Comparison of ENCODE assay signal across 7 cellular contexts in genomic region chr17:68075953-68076607, GRCh38. TPM values are rescaled to one million over a fixed set of nuclear protein-coding genes. Genes with fewer than 3 reads are reported as not detected.
A peak's percentile ranks its signal among the peaks of the same experiment; 100 is the strongest.
DNase-seq lines count a peak whose midpoint lies in the region; ATAC-seq, FAIRE-seq and TF ChIP-seq lines count a peak whose summit lies in the region.
"Not testable (repeated sequence)": the region's sequence is repeated elsewhere in the genome, so short reads cannot be mapped to it uniquely, and the experiment has no call there.

No MANE protein-coding gene starts in this region.

- H3K4me2 ChIP-seq in IMR-90 (ENCODE audit: low read depth, low read length), result 0 out of 2 replicates have a peak overlapping the region, but pooled peaks have one; percentile 17
- H3K4me2 ChIP-seq in HepG2 (ENCODE audit: low read depth, low read length); trophoblast cell (ENCODE audit: low read length): not testable (repeated sequence)

- TF ChIP-seq EP300 in HepG2 (IDR thresholded peaks at IDR 0.05; ENCODE audit: low read depth in 2 of 2, low read length in 2 of 2); HepG2 (CRISPR knock-in tag; IDR thresholded peaks at IDR 0.05; ENCODE audit: borderline replicate concordance): not testable (repeated sequence)

- dilution Hi-C loops in IMR-90 (cut with HindIII; ENCODE audit: low sequenced_read_pairs, unreplicated experiment), result not testable (repeated sequence)

- TF ChIP-seq POLR2A in GM12891 (IDR thresholded peaks at IDR 0.05; ENCODE audit: low read depth, low read length); IMR-90 (IDR thresholded peaks at IDR 0.05; ENCODE audit: low read depth, low read length); HepG2 (IDR thresholded peaks at IDR 0.05; ENCODE audit: insufficient read depth in 1 of 2, low read depth in 2 of 2, low read length in 2 of 2): not testable (repeated sequence)

- H4K5ac ChIP-seq in IMR-90 (ENCODE audit: low read depth, low read length), result not testable (repeated sequence)

- CTCF ChIA-PET in IMR-90 (lab: Yijun Ruan, JAX); HepG2 (lab: Yijun Ruan, JAX; ENCODE audit: low intra/inter-chr PET ratio, low total read pairs): not testable (repeated sequence)

- H3K36me3 ChIP-seq in IMR-90 (ENCODE audit: control insufficient read depth, insufficient read depth, low read length); HepG2 (replicated peaks in 1 of 2; ENCODE audit: control insufficient read depth in 1 of 2, insufficient read depth in 2 of 2, low read length in 2 of 2); trophoblast cell (ENCODE audit: control insufficient read depth in 1 of 2, insufficient read depth in 2 of 2, low read length in 2 of 2): not testable (repeated sequence)

- H3K9me1 ChIP-seq in IMR-90 (ENCODE audit: insufficient read depth, low read length), result not testable (repeated sequence)

- not testable (repeated sequence) for DNase-seq in GM12891 (ENCODE audit: insufficient read length, low spot score); HepG2 (ENCODE audit: low spot score)
- peak; percentile 64 for DNase-seq in IMR-90
- peak; percentile 33 for DNase-seq in amniotic stem cell (lab: John Stamatoyannopoulos, UW)
- peak; percentile 76 for DNase-seq in epithelial cell of esophagus (ENCODE audit: low read depth)
- DNase-seq in fibroblast of villous mesenchyme (ENCODE audit: low read depth), result peak; percentile 94
- peak; percentile 37 to 78 for DNase-seq in trophoblast cell

- not testable (repeated sequence) for H4K20me1 ChIP-seq in IMR-90 (ENCODE audit: insufficient read depth, low read length); HepG2 (ENCODE audit: insufficient read depth, low read length)

- TF ChIP-seq CTCF in IMR-90 (conservative IDR thresholded peaks at IDR 0.05; ENCODE audit: low read depth, low read length); epithelial cell of esophagus (IDR thresholded peaks at IDR 0.05; ENCODE audit: insufficient read depth, low read depth, low read length, missing control alignments); fibroblast of villous mesenchyme (IDR thresholded peaks at IDR 0.05; ENCODE audit: insufficient read depth, low read depth, low read length); HepG2 (CRISPR knock-in tag; IDR thresholded peaks at IDR 0.05): not testable (repeated sequence)

- peak overlapping the region; percentile 35; the same call in 1 of the 2 replicates for H2BK120ac ChIP-seq in IMR-90 (ENCODE audit: low read depth, low read length)
- H2BK120ac ChIP-seq in trophoblast cell (ENCODE audit: insufficient read depth, low read length, poor library complexity), result not testable (repeated sequence)

- not testable (repeated sequence) for H2AK5ac ChIP-seq in IMR-90 (ENCODE audit: low read depth, low read length); trophoblast cell (ENCODE audit: low read length)

- H3K56ac ChIP-seq in IMR-90 (ENCODE audit: extremely low read depth, insufficient read depth, low read length), result not testable (repeated sequence)

- not testable (repeated sequence) for TF ChIP-seq RAD21 in IMR-90 (IDR thresholded peaks at IDR 0.05; ENCODE audit: low read length); HepG2 (CRISPR knock-in tag; IDR thresholded peaks at IDR 0.05)

- peak; percentile 33 for FAIRE-seq in GM12891 (lab: Jason Lieb, UNC)
- peak; percentile 43 for FAIRE-seq in HepG2 (lab: Jason Lieb, UNC)

- peak overlapping the region; percentile 80; the same call in 1 of the 2 replicates for H3K27ac ChIP-seq in IMR-90 (ENCODE audit: insufficient read depth, low read length)
- H3K27ac ChIP-seq in HepG2 (ENCODE audit: extremely low read length, insufficient read depth, low read length); trophoblast cell (ENCODE audit: low read depth, low read length): not testable (repeated sequence)

- BruUV-seq in IMR-90 (replicated peaks; lab: Mats Ljungman, UMichigan); HepG2 (replicated peaks; lab: Mats Ljungman, UMichigan): not testable (repeated sequence)

- not testable (repeated sequence) for H2BK5ac ChIP-seq in IMR-90 (ENCODE audit: low read depth, low read length, poor library complexity, severe bottlenecking); trophoblast cell (ENCODE audit: low read depth, low read length, poor library complexity)

- intact Hi-C loops in IMR-90 (cut with micrococcal nuclease); HepG2 (cut with micrococcal nuclease; ENCODE audit: unreplicated experiment): not testable (repeated sequence)

- no CpG with 5 or more reads among the region's 1 CpG for WGBS in IMR-90 (ENCODE audit: extremely low coverage in 2 of 2, insufficient read length in 1 of 2), 2 experiments
- 90% methylated on average over 1 of the region's 1 CpG for WGBS in HepG2 (ENCODE audit: low lambda C conversion rate)
- no CpG with 5 or more reads among the region's 1 CpG for WGBS in trophoblast cell (ENCODE audit: extremely low coverage, insufficient coverage, insufficient read length)

- not testable (repeated sequence) for H3K4me3 ChIP-seq in IMR-90 (ENCODE audit: insufficient read depth, low read depth, low read length); epithelial cell of esophagus (ENCODE audit: low read length); fibroblast of villous mesenchyme (ENCODE audit: low read depth, low read length); HepG2 (replicated peaks in 1 of 3; ENCODE audit: insufficient read depth in 1 of 3, low read depth in 2 of 3, low read length in 3 of 3); trophoblast cell (ENCODE audit: low read depth, low read length)

- H2BK12ac ChIP-seq in trophoblast cell (ENCODE audit: low read length), result not testable (repeated sequence)

- H3K79me1 ChIP-seq in IMR-90 (ENCODE audit: low read depth in 1 of 2, low read length in 2 of 2); trophoblast cell (ENCODE audit: low read length): not testable (repeated sequence)

- not testable (repeated sequence) for H2AK9ac ChIP-seq in IMR-90 (replicated peaks; ENCODE audit: low read depth, low read length, poor library complexity)

- H4K91ac ChIP-seq in IMR-90 (ENCODE audit: insufficient read depth, low read depth, low read length), result peak overlapping the region; percentile 31; the same call in 1 of the 2 replicates
- H4K91ac ChIP-seq in trophoblast cell (ENCODE audit: low read depth, low read length), result not testable (repeated sequence)

- not testable (repeated sequence) for H3K9me3 ChIP-seq in IMR-90 (ENCODE audit: control insufficient read depth, insufficient read depth, low read length); HepG2 (ENCODE audit: low read length); trophoblast cell (ENCODE audit: insufficient read depth, low read depth, low read length)

- H4K12ac ChIP-seq in trophoblast cell (ENCODE audit: low read depth, low read length), result not testable (repeated sequence)

- peak overlapping the region; percentile 50; the same call in 1 of the 2 replicates for H3K4ac ChIP-seq in IMR-90 (ENCODE audit: low read depth, low read length)
- not testable (repeated sequence) for H3K4ac ChIP-seq in trophoblast cell (ENCODE audit: low read depth, low read length)

- H4K8ac ChIP-seq in IMR-90 (ENCODE audit: low read depth in 2 of 2, low read length in 2 of 2), result peak overlapping the region in 1 of 2 experiments; percentile 22; a peak in 1 of 4 replicates
- H4K8ac ChIP-seq in trophoblast cell (ENCODE audit: low read depth, low read length), result not testable (repeated sequence)

- not testable (repeated sequence) for H3K27me3 ChIP-seq in IMR-90 (ENCODE audit: control insufficient read depth, insufficient read depth, low read length); HepG2 (ENCODE audit: control insufficient read depth in 1 of 2, insufficient read depth in 2 of 2, low read length in 2 of 2); trophoblast cell (ENCODE audit: insufficient read depth, low read length)

- H3K4me1 ChIP-seq in IMR-90 (ENCODE audit: control insufficient read depth, insufficient read depth, low read length); trophoblast cell (ENCODE audit: control insufficient read depth in 1 of 2, insufficient read depth in 2 of 2, low read length in 2 of 2): not testable (repeated sequence)
- H3K4me1 ChIP-seq in HepG2 (ENCODE audit: insufficient read depth, low read length), result peaks cover 11% of the 10 kb centered on the region; the same call in 1 of the 2 replicates

- peak; percentile 99 for ATAC-seq in IMR-90 (ENCODE audit: low read depth)
- ATAC-seq in HepG2, result not testable (repeated sequence)

- in situ Hi-C loops in IMR-90 (cut with MboI; ENCODE audit: low sequenced_read_pairs); HepG2 (cut with HindIII; ENCODE audit: extremely low pct_ligation_motif_present, low pct_unique_long_range_greater_than_20kb): not testable (repeated sequence)

- H2BK15ac ChIP-seq in IMR-90 (ENCODE audit: low read depth, low read length), result not testable (repeated sequence)

- H3K79me2 ChIP-seq in HepG2 (ENCODE audit: insufficient read depth, low read length); trophoblast cell (ENCODE audit: control insufficient read depth, insufficient read depth, low read length, poor library complexity): not testable (repeated sequence)

- not testable (repeated sequence) for H2AFZ ChIP-seq in IMR-90 (replicated peaks; ENCODE audit: low read length, poor library complexity); HepG2 (ENCODE audit: low read length); trophoblast cell (ENCODE audit: insufficient read depth, low read length, poor library complexity)

- H3K23ac ChIP-seq in IMR-90 (ENCODE audit: low read depth, low read length); trophoblast cell (ENCODE audit: low read length): not testable (repeated sequence)

- H2BK20ac ChIP-seq in IMR-90 (ENCODE audit: low read depth, low read length), result peak overlapping the region; percentile 63; the same call in 1 of the 2 replicates

- peak overlapping the region; percentile 61 for H3K18ac ChIP-seq in IMR-90 (ENCODE audit: low read depth, low read length)
- H3K18ac ChIP-seq in trophoblast cell (ENCODE audit: low read length), result not testable (repeated sequence)

- H3K14ac ChIP-seq in IMR-90 (replicated peaks; ENCODE audit: low read depth, low read length), result peak overlapping the region; percentile 25; the same call in 1 of the 2 replicates
- not testable (repeated sequence) for H3K14ac ChIP-seq in trophoblast cell (ENCODE audit: low read length)

- POLR2A ChIA-PET in IMR-90 (lab: Charles Lee; ENCODE audit: unreplicated experiment); HepG2 (lab: Yijun Ruan, JAX): not testable (repeated sequence)

- H3K9ac ChIP-seq in IMR-90 (ENCODE audit: low read depth, low read length); HepG2 (ENCODE audit: insufficient read depth, low read depth, low read length); trophoblast cell (ENCODE audit: low read length): not testable (repeated sequence)

RNA-seq across cellular contexts. Expression of gene KPNA2, which starts 40.5 kb away (rescaled TPM):
- 155 TPM for polyA plus RNA-seq in GM12891 (2012; ENCODE audit: low read depth, missing spikeins)
- total RNA-seq in IMR-90 (2012; rRNA removed) (226 and 262 TPM in 2 replicates), fibroblast of villous mesenchyme (115 and 229 TPM in 2 replicates), HepG2 (2016; rRNA removed; fragmentation: Illumina TruSeq; extraction: Trizol) (305 and 410 TPM in 2 replicates)
- polyA plus RNA-seq in IMR-90 (2012; rRNA removed) (135 and 141 TPM in 2 replicates), HepG2 (2011; rRNA removed) (76.7 and 111 TPM in 2 replicates)
- 73.4 and 88.6 TPM in 2 replicates for polyA plus RNA-seq in IMR-90 (2012; cell fraction: cytosol; rRNA removed)
- 53.3 and 67.4 TPM in 2 replicates for polyA plus RNA-seq in IMR-90 (2012; cell fraction: nucleus; rRNA removed; ENCODE audit: low replicate concordance)
- total RNA-seq in HepG2 (2016; cell fraction: cytosol; rRNA removed; fragmentation: Illumina TruSeq; extraction: Trizol; ENCODE audit: low read depth), result 130 and 151 TPM in 2 replicates
- 293 and 395 TPM in 2 replicates for total RNA-seq in HepG2 (2016; cell fraction: insoluble cytoplasmic fraction; rRNA removed; fragmentation: Illumina TruSeq; extraction: Trizol)
- total RNA-seq in HepG2 (2016; cell fraction: membrane; rRNA removed; fragmentation: Illumina TruSeq; extraction: Trizol), result 181 and 208 TPM in 2 replicates
- 176 and 216 TPM in 2 replicates for total RNA-seq in HepG2 (2016; cell fraction: nucleus; rRNA removed; fragmentation: Illumina TruSeq; extraction: Trizol)
- 89.6 and 93.6 TPM in 2 replicates for polyA plus RNA-seq in HepG2 (2011; cell fraction: cytosol; rRNA removed)
- 62.8 and 68.9 TPM in 2 replicates for polyA plus RNA-seq in HepG2 (2011; cell fraction: nucleus; rRNA removed)
- 104 and 144 TPM in 2 replicates for polyA plus RNA-seq in HepG2 (2012)
- polyA plus RNA-seq in HepG2 (2016; cell fraction: cytosol; fragmentation: Illumina TruSeq; extraction: Trizol; ENCODE audit: low read depth), result 63.3 and 66.0 TPM in 2 replicates
- polyA plus RNA-seq in HepG2 (2016; cell fraction: insoluble cytoplasmic fraction; fragmentation: Illumina TruSeq; extraction: Trizol; ENCODE audit: low read depth), result 396 and 415 TPM in 2 replicates
- polyA plus RNA-seq in HepG2 (2016; cell fraction: membrane; fragmentation: Illumina TruSeq; extraction: Trizol; ENCODE audit: low read depth), result 85.9 and 88.8 TPM in 2 replicates
- polyA plus RNA-seq in HepG2 (2016; cell fraction: nucleus; fragmentation: Illumina TruSeq; extraction: Trizol; ENCODE audit: insufficient read depth, low read depth), result 251 and 259 TPM in 2 replicates
- polyA minus RNA-seq in HepG2 (2011; rRNA and poly(A)+ RNA removed; ENCODE audit: low replicate concordance), result 207 and 617 TPM in 2 replicates
- 122 and 150 TPM in 2 replicates for polyA minus RNA-seq in HepG2 (2011; cell fraction: cytosol; rRNA and poly(A)+ RNA removed)
- 120 and 124 TPM in 2 replicates for polyA minus RNA-seq in HepG2 (2011; cell fraction: nucleus; rRNA and poly(A)+ RNA removed)
- polyA plus RNA-seq in trophoblast cell (2013), result 215 and 223 TPM in 2 replicates
